Comparison of ENCODE assay signal across 13 cellular contexts in genomic region chr19:34243876-34244578, GRCh38. TPM values are rescaled to one million over a fixed set of nuclear protein-coding genes. Genes with fewer than 3 reads are reported as not detected.
DNase-seq lines count a peak whose midpoint lies in the region; ATAC-seq, FAIRE-seq and TF ChIP-seq lines count a peak whose summit lies in the region.
"Had no signal": no experiment of that assay in that cellular context is flagged by ENCODE, and none has a peak within 500 bp of the region (broad histone marks: within the 10 kb centered on the region; RNA-seq: fewer than 3 reads in every experiment).

No MANE protein-coding gene starts in this region.

- TF ChIP-seq RAD21 in HCT116 (IDR thresholded peaks at IDR 0.05; ENCODE audit: low read depth) (no peak), IMR-90 (IDR thresholded peaks at IDR 0.05; ENCODE audit: low read length) (no peak), K562 (CRISPR knock-in tag; conservative IDR thresholded peaks at IDR 0.05 in 1 of 2, IDR thresholded peaks at IDR 0.05 in 1 of 2) (no peak)

- H3K4me2 ChIP-seq in HCT116 (ENCODE audit: low read length) (peak overlapping the region; percentile 31), IMR-90 (ENCODE audit: low read depth, low read length) (no peak overlapping the region), K562 (ENCODE audit: insufficient read depth, low read length) (no peak overlapping the region), neural progenitor cell (no peak overlapping the region)

- no peaks in the 10 kb centered on the region for H3K79me2 ChIP-seq in HCT116 (ENCODE audit: insufficient read depth, low read length)
- no peaks in the 10 kb centered on the region for H3K79me2 ChIP-seq in K562 (ENCODE audit: control insufficient read depth, insufficient read depth, low read length)
- H3K79me2 ChIP-seq in neural progenitor cell (ENCODE audit: low read depth): no peaks in the 10 kb centered on the region

- H3K14ac ChIP-seq in IMR-90 (replicated peaks; ENCODE audit: low read depth, low read length): peak overlapping the region; percentile 83

- TF ChIP-seq POLR2A in HCT116 (IDR thresholded peaks at IDR 0.05; ENCODE audit: borderline replicate concordance, extremely low read depth, insufficient read depth, insufficient read length) (no peak), IMR-90 (IDR thresholded peaks at IDR 0.05; ENCODE audit: low read depth, low read length) (no peak), K562 (conservative IDR thresholded peaks at IDR 0.05) (no peak)

- DNase-seq in HCT116 (ENCODE audit: low read depth, low spot score) (no peak), IMR-90 (no peak), K562 (ENCODE audit: extremely low read depth in 1 of 4, low spot score in 3 of 4) (no peak), neural progenitor cell (ENCODE audit: low spot score) (no peak), GM19240 (ENCODE audit: insufficient read length, low spot score) (no peak)
- DNase-seq in activated CD4-positive, alpha-beta T cell treated with anti-CD3 and anti-CD28 coated beads, Interleukin-2, amount 50 U/mL, for 1 hour: no peak
- DNase-seq: CD8-positive, alpha-beta T cell; KBM-7; MG63; NCI-H524; T-helper 1 cell had no signal

- intact Hi-C loops in HCT116 (cut with micrococcal nuclease) (loop anchor here (5.0 kb wide), 1 partner anchor 93 kb away; no protein-coding TSS in a partner anchor), IMR-90 (cut with micrococcal nuclease) (no loop called here), K562 (cut with micrococcal nuclease) (loop anchor here (5.0 kb wide), 1 partner anchor 93 kb away; no protein-coding TSS in a partner anchor)

- WGBS in IMR-90 (ENCODE audit: extremely low coverage in 2 of 2, insufficient read length in 1 of 2), 2 experiments: 94% methylated on average over 6 of the region's 17 CpGs; no CpG with 5 or more reads in 1 of the 2 experiments
- WGBS in K562 (ENCODE audit: insufficient coverage, low coverage, missing lambda C conversion rate): 57% methylated on average over 17 of the region's 17 CpGs

- H3K18ac ChIP-seq in IMR-90 (ENCODE audit: low read depth, low read length): no peak overlapping the region

- FAIRE-seq in K562 (lab: Jason Lieb, UNC): no peak

- TF ChIP-seq EP300 in K562 (IDR thresholded peaks at IDR 0.05; ENCODE audit: low read length): no peak

- no peaks in the 10 kb centered on the region for H3K9me2 ChIP-seq in HCT116 (ENCODE audit: insufficient read depth)

- no peak overlapping the region for H3K4me3 ChIP-seq in HCT116 (replicated peaks in 1 of 2; ENCODE audit: low read depth in 1 of 2, low read length in 2 of 2)
- H3K4me3 ChIP-seq in IMR-90 (ENCODE audit: insufficient read depth, low read depth, low read length): no peak overlapping the region
- no peak overlapping the region for H3K4me3 ChIP-seq in K562
- H3K4me3 ChIP-seq in neural progenitor cell: no peak overlapping the region
- H3K4me3 ChIP-seq: MG63, SK-N-MC had no signal

- H3K9me3 ChIP-seq in HCT116 (ENCODE audit: control insufficient read depth in 1 of 2, insufficient read depth in 1 of 2, low read depth in 1 of 2, low read length in 2 of 2) (no peaks in the 10 kb centered on the region), IMR-90 (ENCODE audit: control insufficient read depth, insufficient read depth, low read length) (no peaks in the 10 kb centered on the region), K562 (replicated peaks; ENCODE audit: control insufficient read depth, insufficient read depth, low read depth, low read length) (no peaks in the 10 kb centered on the region), neural progenitor cell (ENCODE audit: low read depth) (no peaks in the 10 kb centered on the region)
- H3K9me3 ChIP-seq: MG63 had no signal

- H3K27me3 Mint-ChIP-seq in neural progenitor cell (ENCODE audit: insufficient read depth, low read depth): peaks cover 2% of the 10 kb centered on the region

- H2AK9ac ChIP-seq in IMR-90 (replicated peaks; ENCODE audit: low read depth, low read length, poor library complexity): peak overlapping the region; percentile 76

- H3K4me1 ChIP-seq in HCT116 (ENCODE audit: control insufficient read depth in 1 of 2, insufficient read depth in 2 of 2, low read length in 2 of 2): peaks cover 9 to 18% of the 10 kb centered on the region in 2 experiments
- H3K4me1 ChIP-seq in IMR-90 (ENCODE audit: control insufficient read depth, insufficient read depth, low read length): peaks cover 2% of the 10 kb centered on the region; the same call in 1 of the 2 replicates
- H3K4me1 ChIP-seq in K562 (replicated peaks in 1 of 2; ENCODE audit: control insufficient read depth in 2 of 2, insufficient read depth in 2 of 2, low read length in 2 of 2): peaks cover 5 to 14% of the 10 kb centered on the region in 2 experiments; a peak in 3 of 5 replicates
- peaks cover 5% of the 10 kb centered on the region for H3K4me1 ChIP-seq in neural progenitor cell

- H3K4ac ChIP-seq in IMR-90 (ENCODE audit: low read depth, low read length): peak overlapping the region; percentile 51

- no peak overlapping the region for H4K5ac ChIP-seq in IMR-90 (ENCODE audit: low read depth, low read length)

- ATAC-seq in HCT116: 0 out of 2 replicates have a peak, but pooled peaks have one; percentile 8
- peak; percentile 28; the same call in 1 of the 2 replicates for ATAC-seq in IMR-90 (ENCODE audit: low read depth)
- ATAC-seq in K562: no peak
- no peak for ATAC-seq in GM18858 (IDR thresholded peaks at IDR 0.05; ENCODE audit: unreplicated experiment)
- ATAC-seq: CD8-positive, alpha-beta T cell had no signal

- H4K20me1 ChIP-seq in HCT116 (ENCODE audit: insufficient read depth) (no peaks in the 10 kb centered on the region), IMR-90 (ENCODE audit: insufficient read depth, low read length) (no peaks in the 10 kb centered on the region), K562 (replicated peaks; ENCODE audit: control insufficient read depth, insufficient read depth, low read length) (no peaks in the 10 kb centered on the region; the same call in 1 of the 2 replicates), neural progenitor cell (ENCODE audit: low read depth) (no peaks in the 10 kb centered on the region)

- H2BK120ac ChIP-seq in IMR-90 (ENCODE audit: low read depth, low read length): peak overlapping the region; percentile 34; the same call in 1 of the 2 replicates

- in situ Hi-C loops in IMR-90 (cut with MboI; ENCODE audit: low sequenced_read_pairs): no loop called here
- in situ Hi-C loops in K562 (cut with MboI): no loop called here

- no peaks in the 10 kb centered on the region for H3K36me3 ChIP-seq in HCT116 (ENCODE audit: control insufficient read depth in 1 of 2, insufficient read depth in 2 of 2, low read length in 2 of 2)
- no peaks in the 10 kb centered on the region for H3K36me3 ChIP-seq in IMR-90 (ENCODE audit: control insufficient read depth, insufficient read depth, low read length)
- no peaks in the 10 kb centered on the region for H3K36me3 ChIP-seq in K562 (ENCODE audit: control insufficient read depth, insufficient read depth, low read length)
- H3K36me3 ChIP-seq in neural progenitor cell: no peaks in the 10 kb centered on the region
- H3K36me3 ChIP-seq: MG63 had no signal

- peak overlapping the region; percentile 20; the same call in 1 of the 2 replicates for H2BK20ac ChIP-seq in IMR-90 (ENCODE audit: low read depth, low read length)

- peaks cover 0 to 11% of the 10 kb centered on the region in 2 experiments; a peak in 1 of 4 replicates for H3K79me1 ChIP-seq in IMR-90 (ENCODE audit: low read depth in 1 of 2, low read length in 2 of 2)

- CTCF ChIA-PET in HCT116 (lab: Charles Lee): no interaction called here
- CTCF ChIA-PET in IMR-90 (lab: Yijun Ruan, JAX): interaction anchor here (0.5 to 0.8 kb wide), 3 partner anchors 26 to 1392 kb away, joined by 3 read pairs; no protein-coding TSS in a partner anchor
- CTCF ChIA-PET in K562 (lab: Yijun Ruan, JAX; ENCODE audit: low intra/inter-chr PET ratio): no interaction called here

- peak overlapping the region; percentile 70; the same call in 1 of the 3 replicates for H2BK15ac ChIP-seq in IMR-90 (ENCODE audit: low read depth, low read length)

- RAD21 ChIA-PET in HCT116 (lab: Charles Lee; ENCODE audit: low non-redundant PET in 1 of 2, low total read pairs in 2 of 2, uncharacterized antibody in 2 of 2, unreplicated experiment in 2 of 2): no interaction called here

- no peaks in the 10 kb centered on the region for H3K36me3 Mint-ChIP-seq in neural progenitor cell
- H3K36me3 Mint-ChIP-seq: CD8-positive, alpha-beta T cell had no signal

- H3K9ac ChIP-seq in HCT116 (ENCODE audit: low read length): no peak overlapping the region
- H3K9ac ChIP-seq in IMR-90 (ENCODE audit: low read depth, low read length): no peak overlapping the region
- H3K9ac ChIP-seq in K562 (ENCODE audit: insufficient read depth in 1 of 2, low read depth in 2 of 2, low read length in 2 of 2): peak overlapping the region in 1 of 2 experiments; percentile 74; a peak in 2 of 4 replicates
- H3K9ac ChIP-seq in neural progenitor cell: no peak overlapping the region

- dilution Hi-C loops in IMR-90 (cut with HindIII; ENCODE audit: low sequenced_read_pairs, unreplicated experiment): no loop called here

- no peak overlapping the region for H4K91ac ChIP-seq in IMR-90 (ENCODE audit: insufficient read depth, low read depth, low read length)

- peak overlapping the region; percentile 70; the same call in 1 of the 2 replicates for H2AK5ac ChIP-seq in IMR-90 (ENCODE audit: low read depth, low read length)

- H2AFZ ChIP-seq in HCT116 (ENCODE audit: low read depth, low read length, poor library complexity, severe bottlenecking) (no peak overlapping the region), IMR-90 (replicated peaks; ENCODE audit: low read length, poor library complexity) (peak overlapping the region; percentile 1), K562 (ENCODE audit: low read depth, low read length) (no peak overlapping the region), neural progenitor cell (replicated peaks) (no peak overlapping the region)

- TF ChIP-seq CTCF in HCT116 (IDR thresholded peaks at IDR 0.05 in 2 of 3, conservative IDR thresholded peaks at IDR 0.05 in 1 of 3; ENCODE audit: borderline replicate concordance in 1 of 3, insufficient read depth in 1 of 3, low read depth in 2 of 3, low read length in 2 of 3) (no peak), IMR-90 (conservative IDR thresholded peaks at IDR 0.05; ENCODE audit: low read depth, low read length) (no peak), K562 (IDR thresholded peaks at IDR 0.05 in 2 of 3, conservative IDR thresholded peaks at IDR 0.05 in 1 of 3; ENCODE audit: insufficient read depth in 2 of 3, low read depth in 1 of 3, low read length in 3 of 3) (no peak), neural progenitor cell (IDR thresholded peaks at IDR 0.05) (no peak)

- H3K4me3 Mint-ChIP-seq in neural progenitor cell: no peak overlapping the region
- H3K4me3 Mint-ChIP-seq: CD8-positive, alpha-beta T cell had no signal

- peaks cover 16% of the 10 kb centered on the region for H3K4me1 Mint-ChIP-seq in neural progenitor cell

- H3K23ac ChIP-seq in IMR-90 (ENCODE audit: low read depth, low read length): 0 out of 2 replicates have a peak overlapping the region, but pooled peaks have one; percentile 56

- H3F3A ChIP-seq in neural progenitor cell (ENCODE audit: low read depth): peaks cover 12% of the 10 kb centered on the region

- H3K27ac ChIP-seq in HCT116 (ENCODE audit: low read depth, low read length): no peak overlapping the region
- H3K27ac ChIP-seq in IMR-90 (ENCODE audit: insufficient read depth, low read length): no peak overlapping the region
- H3K27ac ChIP-seq in K562 (ENCODE audit: extremely low read depth, low read depth, low read length): no peak overlapping the region
- H3K27ac ChIP-seq in neural progenitor cell: no peak overlapping the region
- H3K27ac ChIP-seq: SK-N-MC had no signal

- H3K9me3 Mint-ChIP-seq in neural progenitor cell: no peaks in the 10 kb centered on the region
- H3K9me3 Mint-ChIP-seq: CD8-positive, alpha-beta T cell had no signal

- H4K8ac ChIP-seq in IMR-90 (ENCODE audit: low read depth in 2 of 2, low read length in 2 of 2): no peak overlapping the region

- H2BK5ac ChIP-seq in IMR-90 (ENCODE audit: low read depth, low read length, poor library complexity, severe bottlenecking): no peak overlapping the region

- H3K56ac ChIP-seq in IMR-90 (ENCODE audit: extremely low read depth, insufficient read depth, low read length): no peak overlapping the region

- H3K27me3 ChIP-seq in HCT116 (ENCODE audit: insufficient read depth, low read length) (no peaks in the 10 kb centered on the region), IMR-90 (ENCODE audit: control insufficient read depth, insufficient read depth, low read length) (no peaks in the 10 kb centered on the region), K562 (ENCODE audit: control insufficient read depth in 2 of 2, insufficient read depth in 2 of 2, low read length in 2 of 2) (no peaks in the 10 kb centered on the region), neural progenitor cell (no peaks in the 10 kb centered on the region)
- H3K27me3 ChIP-seq: MG63 had no signal

- H3K9me1 ChIP-seq in IMR-90 (ENCODE audit: insufficient read depth, low read length): peaks cover 18% of the 10 kb centered on the region
- no peaks in the 10 kb centered on the region for H3K9me1 ChIP-seq in K562 (ENCODE audit: control insufficient read depth, insufficient read depth, low read length)

- POLR2A ChIA-PET in HCT116 (lab: Charles Lee): no interaction called here
- POLR2A ChIA-PET in IMR-90 (lab: Charles Lee; ENCODE audit: unreplicated experiment): no interaction called here
- POLR2A ChIA-PET in K562 (lab: Yijun Ruan, JAX): interaction anchor here (0.6 kb wide), 1 partner anchor 13 kb away, joined by 3 read pairs; no protein-coding TSS in a partner anchor

- BruUV-seq in HCT116 (replicated peaks; lab: Mats Ljungman, UMichigan): no TSS peak
- no TSS peak for BruUV-seq in IMR-90 (replicated peaks; lab: Mats Ljungman, UMichigan)
- BruUV-seq in K562 (replicated peaks; lab: Mats Ljungman, UMichigan): no TSS peak

- peak overlapping the region; percentile 18 for H3K27ac Mint-ChIP-seq in neural progenitor cell
- H3K27ac Mint-ChIP-seq: CD8-positive, alpha-beta T cell had no signal

RNA-seq across cellular contexts. Expression of gene GARRE1, which starts 10.3 kb away (rescaled TPM):
- 16.9 TPM for total RNA-seq in HCT116 (2021; ENCODE audit: unreplicated experiment)
- 9.1 and 10.8 TPM in 2 replicates for polyA plus RNA-seq in HCT116 (2012)
- total RNA-seq in IMR-90 (2012; rRNA removed): 13.8 and 15.0 TPM in 2 replicates
- polyA plus RNA-seq in IMR-90 (2012; rRNA removed): 16.9 and 21.5 TPM in 2 replicates
- polyA plus RNA-seq in IMR-90 (2012; cell fraction: cytosol; rRNA removed): 8.9 and 11.8 TPM in 2 replicates
- 35.6 and 45.2 TPM in 2 replicates for polyA plus RNA-seq in IMR-90 (2012; cell fraction: nucleus; rRNA removed; ENCODE audit: low replicate concordance)
- 22.1 and 52.0 TPM in 2 replicates for total RNA-seq in K562 (2011; cell fraction: chromatin; rRNA removed; ENCODE audit: low replicate concordance)
- total RNA-seq in K562 (2011; cell fraction: nucleolus; rRNA removed): 15.7 and 16.2 TPM in 2 replicates
- 17.7 and 19.2 TPM in 2 replicates for total RNA-seq in K562 (2011; cell fraction: nucleoplasm; rRNA removed)
- 7.4 and 8.0 TPM in 2 replicates for total RNA-seq in K562 (2014; rRNA removed)
- 8.2 and 9.3 TPM in 2 replicates for total RNA-seq in K562 (2014; rRNA removed; fragmentation: Illumina TruSeq; extraction: Trizol)
- 5.4 and 6.0 TPM in 2 replicates for total RNA-seq in K562 (2015; rRNA removed; fragmentation: Illumina TruSeq; extraction: Trizol)
- 11.2 and 12.8 TPM in 2 replicates for total RNA-seq in K562 (2021)
- polyA plus RNA-seq in K562 (2011; rRNA removed): 10.0 and 10.9 TPM in 2 replicates
- 12.0 and 12.4 TPM in 2 replicates for polyA plus RNA-seq in K562 (2011; cell fraction: cytosol; rRNA removed)
- polyA plus RNA-seq in K562 (2011; cell fraction: nucleus; rRNA removed): 10.6 and 15.7 TPM in 2 replicates
- polyA plus RNA-seq in K562 (2012): 8.0 and 12.3 TPM in 2 replicates
- 7.5 and 8.4 TPM in 2 replicates for polyA plus RNA-seq in K562 (2014; fragmentation: Illumina TruSeq; extraction: Trizol)
- 1 to 10 TPM; 1.6 to 4.1 TPM for polyA plus RNA-seq in K562 (2014; fragmentation: Nextera tagmentation; extraction: Ambion mirVana)
- 7.5 and 7.7 TPM in 2 replicates for polyA plus RNA-seq in K562 (2014; rRNA removed)
- 10.5 and 11.8 TPM in 2 replicates for polyA minus RNA-seq in K562 (2011; rRNA and poly(A)+ RNA removed)
- polyA minus RNA-seq in K562 (2011; cell fraction: cytosol; rRNA and poly(A)+ RNA removed): 7.3 and 8.7 TPM in 2 replicates
- 8.9 and 11.8 TPM in 2 replicates for polyA minus RNA-seq in K562 (2011; cell fraction: nucleus; rRNA and poly(A)+ RNA removed)
- total RNA-seq in neural progenitor cell (ENCODE audit: low replicate concordance): 27.7 and 69.8 TPM in 2 replicates

Comparison
In these comparisons a context has a peak if more than half of its experiments do, and no peak if none do; other contexts are left out.
1. ATAC-seq: peak in HCT116 (single experiment) and IMR-90 (single experiment); none in K562 (single experiment) and GM18858 (single experiment).
2. Of the 22 proteins assayed by ChIP-seq in both K562 and HCT116: peak only in K562: ATF3; only in HCT116: none; in both: none; in neither: 21.